In genomic region chr20:62931464-62931863, GRCh38 we compare ENCODE assay signal across 25 cellular contexts. TPM values are rescaled to one million over a fixed set of nuclear protein-coding genes. Genes with fewer than 3 reads are reported as not detected.
DNase-seq lines count a peak whose midpoint lies in the region; ATAC-seq and TF ChIP-seq lines count a peak whose summit lies in the region.
"Had no signal": no experiment of that assay in that cellular context is flagged by ENCODE, and none has a peak within 500 bp of the region (broad histone marks: within the 10 kb centered on the region; RNA-seq: fewer than 3 reads in every experiment).

No MANE protein-coding gene starts in this region.

- H3K14ac ChIP-seq in trophoblast cell (ENCODE audit: low read length), result no peak overlapping the region

- H3K27me3 ChIP-seq in CD8-positive, alpha-beta T cell (ENCODE audit: insufficient read depth, low read length), result no peaks in the 10 kb centered on the region
- no peaks in the 10 kb centered on the region for H3K27me3 ChIP-seq in trophoblast cell (ENCODE audit: insufficient read depth, low read length)
- H3K27me3 ChIP-seq: left lung, stomach, tibial artery had no signal

- no TSS peak for BruUV-seq in Calu3 (replicated peaks; lab: Mats Ljungman, UMichigan)

- H3K4me1 Mint-ChIP-seq in CD8-positive, alpha-beta T cell (ENCODE audit: low read depth), result peaks cover 48% of the 10 kb centered on the region
- peaks cover 46% of the 10 kb centered on the region for H3K4me1 Mint-ChIP-seq in activated naive CD8-positive, alpha-beta T cell (ENCODE audit: low read depth)
- peaks cover 26% of the 10 kb centered on the region for H3K4me1 Mint-ChIP-seq in Calu3 (ENCODE audit: low read depth, unreplicated experiment)

- H2BK120ac ChIP-seq in trophoblast cell (ENCODE audit: insufficient read depth, low read length, poor library complexity), result no peak overlapping the region

- no peak overlapping the region for H4K8ac ChIP-seq in trophoblast cell (ENCODE audit: low read depth, low read length)

- no peaks in the 10 kb centered on the region for H3K9me3 Mint-ChIP-seq in CD8-positive, alpha-beta T cell
- no peaks in the 10 kb centered on the region for H3K9me3 Mint-ChIP-seq in activated naive CD8-positive, alpha-beta T cell (ENCODE audit: low read depth)
- no peaks in the 10 kb centered on the region for H3K9me3 Mint-ChIP-seq in Calu3 (ENCODE audit: low read depth, unreplicated experiment)
- H3K9me3 Mint-ChIP-seq: activated T-cell treated with anti-CD3 and anti-CD28 coated beads, Interleukin-2, amount 50 U/mL, for 72 hours; naive thymus-derived CD8-positive, alpha-beta T cell had no signal

- peak overlapping the region; percentile 49 for H3K27ac Mint-ChIP-seq in CD8-positive, alpha-beta T cell
- H3K27ac Mint-ChIP-seq in activated naive CD8-positive, alpha-beta T cell, result peak overlapping the region; percentile 72
- H3K27ac Mint-ChIP-seq in Calu3 (ENCODE audit: unreplicated experiment), result no peak overlapping the region

- H3K79me2 ChIP-seq in trophoblast cell (ENCODE audit: control insufficient read depth, insufficient read depth, low read length, poor library complexity), result peaks cover 30% of the 10 kb centered on the region

- CTCF ChIA-PET in CD8-positive, alpha-beta T cell (lab: Charles Lee), result interaction anchor here (1.5 kb wide), 1 partner anchor 30 kb away, joined by 5 read pairs; no protein-coding TSS in a partner anchor
- CTCF ChIA-PET in Calu3 (lab: Charles Lee), result no interaction called here

- no peak for DNase-seq in CD8-positive, alpha-beta T cell
- peak; percentile 46 for DNase-seq in NAMALWA (ENCODE audit: low spot score)
- no peak for DNase-seq in trophoblast cell
- no peak for DNase-seq in retina
- no peak for DNase-seq in mesenteric fat pad (ENCODE audit: low spot score)
- DNase-seq in Calu3, result no peak
- DNase-seq: activated CD4-positive, alpha-beta T cell treated with anti-CD3 and anti-CD28 coated beads for 4 hours; activated naive CD4-positive, alpha-beta T cell treated with Interleukin-2 at 50 U/mL for 16 hours; activated T-cell treated with anti-CD3 and anti-CD28 coated beads, Interleukin-2, amount 50 U/mL, for 72 hours; H7; left lung; midbrain; naive thymus-derived CD8-positive, alpha-beta T cell; NCI-H1105; NCI-H2029 treated with DMSO at 0.1 percent for 48 hours; NCI-H446; NCI-H82; PC-9; stomach; T-helper 1 cell had no signal

- H3K9ac ChIP-seq in trophoblast cell (ENCODE audit: low read length), result no peak overlapping the region
- H3K9ac ChIP-seq: parathyroid adenoma had no signal

- no peak overlapping the region for H3K23ac ChIP-seq in trophoblast cell (ENCODE audit: low read length)

- peaks cover 16% of the 10 kb centered on the region for H3K79me1 ChIP-seq in trophoblast cell (ENCODE audit: low read length)

- POLR2A ChIA-PET in CD8-positive, alpha-beta T cell (lab: Charles Lee), result no interaction called here

- peak overlapping the region; percentile 60 for H3K4ac ChIP-seq in trophoblast cell (ENCODE audit: low read depth, low read length)

- peaks cover 54% of the 10 kb centered on the region for H3K4me1 ChIP-seq in CD8-positive, alpha-beta T cell (ENCODE audit: insufficient read depth, low read length)
- peaks cover 22 to 30% of the 10 kb centered on the region in 2 experiments for H3K4me1 ChIP-seq in trophoblast cell (ENCODE audit: control insufficient read depth in 1 of 2, insufficient read depth in 2 of 2, low read length in 2 of 2)

- no peak overlapping the region for H3K4me3 Mint-ChIP-seq in CD8-positive, alpha-beta T cell
- H3K4me3 Mint-ChIP-seq in activated naive CD8-positive, alpha-beta T cell, result no peak overlapping the region
- no peak overlapping the region for H3K4me3 Mint-ChIP-seq in Calu3 (ENCODE audit: low read depth, unreplicated experiment)
- H3K4me3 Mint-ChIP-seq: activated T-cell treated with anti-CD3 and anti-CD28 coated beads, Interleukin-2, amount 50 U/mL, for 72 hours had no signal

- H2AFZ ChIP-seq in trophoblast cell (ENCODE audit: insufficient read depth, low read length, poor library complexity), result no peak overlapping the region
- H2AFZ ChIP-seq: parathyroid adenoma, PC-9 had no signal

- H2BK5ac ChIP-seq in trophoblast cell (ENCODE audit: low read depth, low read length, poor library complexity), result no peak overlapping the region

- H3K9me3 ChIP-seq in CD8-positive, alpha-beta T cell (ENCODE audit: low read length), result no peaks in the 10 kb centered on the region
- H3K9me3 ChIP-seq in trophoblast cell (ENCODE audit: insufficient read depth, low read depth, low read length), result no peaks in the 10 kb centered on the region
- H3K9me3 ChIP-seq: left lung, stomach, tibial artery had no signal

- intact Hi-C loops in CD8-positive, alpha-beta T cell (cut with DNase I, micrococcal nuclease), result loop anchor here in 1 of 2 experiments (10.0 kb wide), 2 partner anchors 173 to 547 kb away; partner anchors contain the start of gene RPS21
- intact Hi-C loops in Calu3 (cut with micrococcal nuclease; ENCODE audit: unreplicated experiment), result no loop called here

- TF ChIP-seq CTCF in CD8-positive, alpha-beta T cell (IDR thresholded peaks at IDR 0.05), result no peak
- no peak for TF ChIP-seq CTCF in Calu3 (IDR thresholded peaks at IDR 0.05; ENCODE audit: unreplicated experiment)

- no peak overlapping the region for H2BK12ac ChIP-seq in trophoblast cell (ENCODE audit: low read length)

- H3K18ac ChIP-seq in trophoblast cell (ENCODE audit: low read length), result no peak overlapping the region

- H2AK5ac ChIP-seq in trophoblast cell (ENCODE audit: low read length), result no peak overlapping the region

- H3K4me3 ChIP-seq in CD8-positive, alpha-beta T cell (ENCODE audit: low read depth, low read length), result no peak overlapping the region
- no peak overlapping the region for H3K4me3 ChIP-seq in trophoblast cell (ENCODE audit: low read depth, low read length)
- H3K4me3 ChIP-seq: left lung, PC-9, stomach, tibial artery had no signal

- no peak overlapping the region for H4K12ac ChIP-seq in trophoblast cell (ENCODE audit: low read depth, low read length)

- H3K36me3 Mint-ChIP-seq in CD8-positive, alpha-beta T cell, result peaks cover 12% of the 10 kb centered on the region
- no peaks in the 10 kb centered on the region for H3K36me3 Mint-ChIP-seq in activated naive CD8-positive, alpha-beta T cell
- peaks cover 17% of the 10 kb centered on the region for H3K36me3 Mint-ChIP-seq in Calu3 (ENCODE audit: insufficient read depth, unreplicated experiment)

- no peak overlapping the region for H4K91ac ChIP-seq in trophoblast cell (ENCODE audit: low read depth, low read length)

- no peaks in the 10 kb centered on the region for H3K27me3 Mint-ChIP-seq in CD8-positive, alpha-beta T cell (ENCODE audit: low read depth)
- H3K27me3 Mint-ChIP-seq in activated naive CD8-positive, alpha-beta T cell, result no peaks in the 10 kb centered on the region
- no peaks in the 10 kb centered on the region for H3K27me3 Mint-ChIP-seq in Calu3 (ENCODE audit: unreplicated experiment)
- H3K27me3 Mint-ChIP-seq: naive thymus-derived CD8-positive, alpha-beta T cell had no signal

- no peak overlapping the region for H3K27ac ChIP-seq in CD8-positive, alpha-beta T cell (ENCODE audit: low read depth, low read length)
- H3K27ac ChIP-seq in trophoblast cell (ENCODE audit: low read depth, low read length), result no peak overlapping the region
- H3K27ac ChIP-seq: left lung, parathyroid adenoma, stomach, tibial artery had no signal

- no peak overlapping the region for H3K4me2 ChIP-seq in trophoblast cell (ENCODE audit: low read length)
- H3K4me2 ChIP-seq: PC-9 had no signal

- no peak for ATAC-seq in CD8-positive, alpha-beta T cell
- ATAC-seq in GM18870 (IDR thresholded peaks at IDR 0.05; ENCODE audit: unreplicated experiment), result no peak
- ATAC-seq: activated T-cell treated with anti-CD3 and anti-CD28 coated beads, Interleukin-2, amount 50 U/mL, for 72 hours; left lung; naive thymus-derived CD8-positive, alpha-beta T cell; sciatic nerve had no signal

- no peaks in the 10 kb centered on the region for H3K36me3 ChIP-seq in CD8-positive, alpha-beta T cell (ENCODE audit: insufficient read depth, low read length)
- H3K36me3 ChIP-seq in trophoblast cell (ENCODE audit: control insufficient read depth in 1 of 2, insufficient read depth in 2 of 2, low read length in 2 of 2), result peaks cover 17% of the 10 kb centered on the region in 2 experiments

- WGBS in trophoblast cell (ENCODE audit: extremely low coverage, insufficient coverage, insufficient read length), result no CpG with 5 or more reads among the region's 9 CpGs

RNA-seq across cellular contexts. Expression of gene DIDO1, which starts 5.2 kb away (rescaled TPM):
- total RNA-seq in CD8-positive, alpha-beta T cell, result 10 to 100 TPM; 44.7 to 46.6 TPM
- 31.7 and 32.7 TPM in 2 replicates for polyA plus RNA-seq in trophoblast cell (2013)
- total RNA-seq in mesenteric fat pad, result 39.0 TPM
- 75.6 and 77.1 TPM in 2 replicates for total RNA-seq in Calu3 (2022)

RNA-seq across cellular contexts. Expression of gene GID8, which starts 6.5 kb away (rescaled TPM):
- total RNA-seq in CD8-positive, alpha-beta T cell, result 10 to 100 TPM; 48.7 to 48.8 TPM
- polyA plus RNA-seq in trophoblast cell (2013), result 37.2 and 37.5 TPM in 2 replicates
- total RNA-seq in mesenteric fat pad, result 22.6 TPM
- 64.3 and 64.6 TPM in 2 replicates for total RNA-seq in Calu3 (2022)

RNA-seq across cellular contexts. Expression of gene SLC17A9, which starts 21.0 kb away (rescaled TPM):
- total RNA-seq in CD8-positive, alpha-beta T cell, result 10 to 100 TPM; 19.1 to 22.6 TPM
- polyA plus RNA-seq in trophoblast cell (2013), result 1.5 and 1.6 TPM in 2 replicates
- total RNA-seq in mesenteric fat pad (12.7 TPM), Calu3 (2022) (12.0 and 18.8 TPM in 2 replicates)
